In the genomic region with DNA sequence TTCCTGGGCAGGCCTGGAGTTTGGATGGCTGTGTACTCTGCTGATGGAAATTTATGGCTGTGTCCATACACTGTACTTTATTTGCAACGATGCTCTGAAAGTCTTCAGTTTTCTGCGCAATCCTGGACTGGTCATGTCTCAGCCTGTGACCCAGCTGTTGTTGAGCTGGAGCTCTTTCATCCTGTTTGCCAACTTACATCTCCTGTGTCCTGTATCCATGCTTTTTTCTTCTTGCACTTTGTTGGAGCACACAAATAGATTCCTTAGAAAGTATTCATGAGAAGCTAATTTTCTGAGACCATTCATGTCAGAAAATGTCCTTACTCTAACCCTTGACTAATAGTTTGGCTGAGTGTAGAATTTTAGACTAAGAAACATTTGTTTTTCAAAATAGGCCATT, we compare ENCODE assay signal across 19 cellular contexts.
DNase-seq lines count a peak whose midpoint lies in the region; ATAC-seq and TF ChIP-seq lines count a peak whose summit lies in the region.
"Had no signal": no experiment of that assay in that cellular context is flagged by ENCODE, and none has a peak within 500 bp of the region (broad histone marks: within the 10 kb centered on the region; RNA-seq: fewer than 3 reads in every experiment).

No MANE protein-coding gene starts in this region.

- no peaks in the 10 kb centered on the region for H3K36me3 ChIP-seq in heart left ventricle
- H3K36me3 ChIP-seq: HAP-1 had no signal

- TF ChIP-seq CTCF in epithelial cell of esophagus (IDR thresholded peaks at IDR 0.05; ENCODE audit: insufficient read depth, low read depth, low read length, missing control alignments) (no peak), heart left ventricle (IDR thresholded peaks at IDR 0.05) (no peak), nephron progenitor cell (IDR thresholded peaks at IDR 0.05) (no peak)

- no peak for TF ChIP-seq POLR2A in heart left ventricle (IDR thresholded peaks at IDR 0.05)

- peaks cover 4% of the 10 kb centered on the region for H3K4me1 Mint-ChIP-seq in nephron progenitor cell
- H3K4me1 Mint-ChIP-seq: CD14-positive monocyte had no signal

- H3K27me3 Mint-ChIP-seq in nephron progenitor cell (ENCODE audit: low read depth, poor library complexity) = no peaks in the 10 kb centered on the region

- peak overlapping the region; percentile 11 for H3K27ac Mint-ChIP-seq in nephron progenitor cell
- H3K27ac Mint-ChIP-seq: CD14-positive monocyte had no signal

- no peak overlapping the region for H3K4me3 Mint-ChIP-seq in nephron progenitor cell
- H3K4me3 Mint-ChIP-seq: CD14-positive monocyte had no signal

- H3K9me3 Mint-ChIP-seq in nephron progenitor cell = no peaks in the 10 kb centered on the region

- no peaks in the 10 kb centered on the region for H3K9me3 ChIP-seq in heart left ventricle
- H3K9me3 ChIP-seq: HAP-1 had no signal

- peak in 3 of 4 donors; percentile 42 to 78 (median 56) for ATAC-seq in heart left ventricle

- H3K4me1 ChIP-seq in heart left ventricle = peaks cover 0 to 3% (median 0%) of the 10 kb centered on the region in 12 donors
- H3K4me1 ChIP-seq: HAP-1 had no signal

- no peak overlapping the region for H3K4me3 ChIP-seq in epithelial cell of esophagus (ENCODE audit: low read length)
- H3K4me3 ChIP-seq in heart left ventricle = no peak overlapping the region
- H3K4me3 ChIP-seq: HAP-1, SK-N-MC had no signal

- DNase-seq in AG20443 (ENCODE audit: low spot score) (peak; percentile 43), epithelial cell of esophagus (ENCODE audit: low read depth) (peak; percentile 30), heart left ventricle (peak in 1 of 5 donors; percentile 23), nephron progenitor cell (no peak), inferior parietal cortex (ENCODE audit: extremely low spot score) (no peak), head of caudate nucleus (no peak), GDM1 (lab: John Stamatoyannopoulos, UW) (no peak), T-helper 2 cell (no peak)
- DNase-seq: AML-193; DMS79; NCI-H1092 treated with DMSO at 0.1 percent for 48 hours; NCI-H1694; NCI-H2081 treated with DMSO at 0.1 percent for 48 hours; NCI-H748 treated with DMSO at 0.1 percent for 48 hours; NK-92 treated with Interleukin-12 subunit alpha and Interleukin-12 subunit beta, amount 100 ng/mL, for 24 hours; SHP77 had no signal

- H3K27ac ChIP-seq in heart left ventricle = no peak overlapping the region
- H3K27ac ChIP-seq: SK-N-MC had no signal

- no peaks in the 10 kb centered on the region for H3K27me3 ChIP-seq in heart left ventricle

- H3K36me3 Mint-ChIP-seq in nephron progenitor cell (ENCODE audit: low read depth) = peaks cover 11% of the 10 kb centered on the region
- H3K36me3 Mint-ChIP-seq: CD14-positive monocyte had no signal

- 75 to 88% (median 80%) methylated on average over 2 of the region's 2 CpGs for WGBS in heart left ventricle, 4 donors

- intact Hi-C loops in heart left ventricle (cut with DNase I) (loop anchor here in 1 of 10 donors (10.0 kb wide), 1 partner anchor 97 kb away; no protein-coding TSS in a partner anchor), head of caudate nucleus (cut with DNase I) (no loop called here)

Comparison
In these comparisons a context has a peak if more than half of its experiments do, and no peak if none do; other contexts are left out.
1. DNase-seq: peak in AG20443 (single experiment) and epithelial cell of esophagus (single experiment); none in nephron progenitor cell (single experiment), inferior parietal cortex (single experiment), head of caudate nucleus (0 of 42), GDM1 (single experiment) and T-helper 2 cell (0 of 5).